Comparison of ENCODE assay signal across 8 cellular contexts in genomic region chr19:19538077-19538764, GRCh38. TPM values are rescaled to one million over a fixed set of nuclear protein-coding genes. Genes with fewer than 3 reads are reported as not detected.
A peak's percentile ranks its signal among the peaks of the same experiment; 100 is the strongest.
DNase-seq lines count a peak whose midpoint lies in the region; ATAC-seq and TF ChIP-seq lines count a peak whose summit lies in the region.

TSS of gene CILP2 (plus strand) at chr19:19538265. CDS start at chr19:19538350, 85 bp downstream.

- H3K27ac Mint-ChIP-seq in activated T-cell treated with anti-CD3 and anti-CD28 coated beads, Interleukin-2, amount 50 U/mL, for 72 hours: no peak within 1 kb of the TSS

- H3K4me1 Mint-ChIP-seq in activated T-cell treated with anti-CD3 and anti-CD28 coated beads, Interleukin-2, amount 50 U/mL, for 72 hours (ENCODE audit: low read depth): peaks cover 25% of the 10 kb centered on the region

- peaks cover 20% of the 10 kb centered on the region for H3K27me3 Mint-ChIP-seq in activated T-cell treated with anti-CD3 and anti-CD28 coated beads, Interleukin-2, amount 50 U/mL, for 72 hours (ENCODE audit: low read depth)

- no CpG with 5 or more reads among the region's 56 CpGs for WGBS in iPS DF 6.9 (ENCODE audit: insufficient coverage, insufficient read length)

- TF ChIP-seq CTCF in AG09309 (IDR thresholded peaks at IDR 0.05; ENCODE audit: control insufficient read depth, insufficient read depth, low read depth, low read length, missing control alignments): no peak
- TF ChIP-seq CTCF in HEK293 (tag by site-specific recombination; IDR thresholded peaks at IDR 0.05): peak; percentile 28; the same call in 1 of the 2 replicates

- peak within 1 kb of the TSS; percentile 67 to 78 for H3K4me3 Mint-ChIP-seq in activated T-cell treated with anti-CD3 and anti-CD28 coated beads, Interleukin-2, amount 50 U/mL, for 72 hours

- H3K36me3 Mint-ChIP-seq in activated T-cell treated with anti-CD3 and anti-CD28 coated beads, Interleukin-2, amount 50 U/mL, for 72 hours (ENCODE audit: insufficient read depth in 2 of 2): peaks cover 0 to 1% of the 10 kb centered on the region in 2 donors

- H3K9me3 Mint-ChIP-seq in activated T-cell treated with anti-CD3 and anti-CD28 coated beads, Interleukin-2, amount 50 U/mL, for 72 hours: no peaks in the 10 kb centered on the region

- POLR2A ChIA-PET in HEK293 (lab: Yijun Ruan, JAX): no interaction called here

- H3K27me3 ChIP-seq in iPS DF 6.9 (ENCODE audit: control insufficient read depth, insufficient read depth, low read length): peaks cover 3% of the 10 kb centered on the region; the same call in 1 of the 2 replicates

- H3K9me3 ChIP-seq in HEK293 (ENCODE audit: control insufficient read depth, insufficient read depth, low read depth, low read length) (no peaks in the 10 kb centered on the region), iPS DF 6.9 (ENCODE audit: control insufficient read depth, insufficient read depth, low read length) (no peaks in the 10 kb centered on the region)

- H3K4me3 ChIP-seq in AG09309 (ENCODE audit: control insufficient read depth, low read depth, low read length) (peak within 1 kb of the TSS; percentile 29), HEK293 (ENCODE audit: low read depth, low read length) (peak within 1 kb of the TSS; percentile 37), iPS DF 6.9 (ENCODE audit: low read length) (peak within 1 kb of the TSS; percentile 36; the same call in 1 of the 2 replicates)

- H3K36me3 ChIP-seq in HEK293 (ENCODE audit: control insufficient read depth in 2 of 2, insufficient read depth in 1 of 2, low read length in 2 of 2): peaks cover 5 to 10% of the 10 kb centered on the region in 2 experiments; a peak in 1 of 3 replicates
- no peaks in the 10 kb centered on the region for H3K36me3 ChIP-seq in iPS DF 6.9 (ENCODE audit: control insufficient read depth, insufficient read depth, low read length)

- no peaks in the 10 kb centered on the region; the same call in 1 of the 2 replicates for H3K4me1 ChIP-seq in HEK293 (ENCODE audit: control insufficient read depth, insufficient read depth, low read length)
- H3K4me1 ChIP-seq in iPS DF 6.9 (ENCODE audit: control insufficient read depth, insufficient read depth, low read length): peaks cover 2% of the 10 kb centered on the region; the same call in 1 of the 2 replicates

- DNase-seq in AG09309 (ENCODE audit: low read depth) (no peak), iPS DF 6.9 (ENCODE audit: low read depth, low spot score) (no peak), NOMO-1 (lab: John Stamatoyannopoulos, UW; ENCODE audit: unreplicated experiment in 2 of 2) (no peak), HuH-7 (ENCODE audit: low spot score) (no peak)
- peak; percentile 41 to 55 for DNase-seq in activated T-cell treated with anti-CD3 and anti-CD28 coated beads, Interleukin-2, amount 50 U/mL, for 72 hours
- DNase-seq in stimulated activated CD4-positive, alpha-beta T cell treated with anti-CD3 and anti-CD28 coated beads, Interleukin-4, amount 100 ng/mL, for 4 hours: peak; percentile 21 to 44

- H3K27ac ChIP-seq in HEK293 (ENCODE audit: extremely low read depth, low read depth, low read length): no peak within 1 kb of the TSS
- H3K27ac ChIP-seq in iPS DF 6.9 (ENCODE audit: low read length): no peak within 1 kb of the TSS

- CTCF ChIA-PET in HEK293 (lab: Yijun Ruan, JAX): interaction anchor here (0.9 kb wide), 1 partner anchor 14 kb away, joined by 5 read pairs; no protein-coding TSS in a partner anchor

- ATAC-seq in activated T-cell treated with anti-CD3 and anti-CD28 coated beads, Interleukin-2, amount 50 U/mL, for 72 hours (replicated peaks in 1 of 2): peak; percentile 5 to 10
- no peak for ATAC-seq in GM21390 (IDR thresholded peaks at IDR 0.05; ENCODE audit: unreplicated experiment)

TF ChIP-seq in HEK293, 187 proteins besides CTCF, POLR2A, EP300 and RAD21:
- TF ChIP-seq GLIS1 (tag by site-specific recombination; IDR thresholded peaks at IDR 0.05) (peak; percentile 79), ZBTB48 (tag by site-specific recombination; IDR thresholded peaks at IDR 0.05) (0 out of 2 replicates have a peak, but pooled peaks have one; percentile 16), ZNF600 (tag by site-specific recombination; IDR thresholded peaks at IDR 0.05) (peak; percentile 89), ZNF677 (tag by site-specific recombination; IDR thresholded peaks at IDR 0.05) (no peak), ZSCAN23 (tag by site-specific recombination; IDR thresholded peaks at IDR 0.05) (no peak), KLF9 (tag by site-specific recombination; IDR thresholded peaks at IDR 0.05; ENCODE audit: low read depth) (peak; percentile 92), SP2 (tag by site-specific recombination; IDR thresholded peaks at IDR 0.05) (peak; percentile 46), ZNF544 (tag by site-specific recombination; IDR thresholded peaks at IDR 0.05) (no peak), KLF1 (tag by site-specific recombination; IDR thresholded peaks at IDR 0.05) (peak; percentile 54), ZNF2 (tag by site-specific recombination; IDR thresholded peaks at IDR 0.05) (no peak), ZBTB26 (tag by site-specific recombination; optimal IDR thresholded peaks at IDR 0.05) (peak; percentile 42), ZBTB20 (tag by site-specific recombination; IDR thresholded peaks at IDR 0.05) (peak; percentile 32), ZNF16 (tag by site-specific recombination; IDR thresholded peaks at IDR 0.05; ENCODE audit: low read depth) (no peak), ZXDB (tag by site-specific recombination; IDR thresholded peaks at IDR 0.05) (peak; percentile 63), ZNF76 (tag by site-specific recombination; IDR thresholded peaks at IDR 0.05; ENCODE audit: borderline replicate concordance, low read depth) (peak; percentile 41; the same call in 1 of the 2 replicates), SCRT1 (tag by site-specific recombination; IDR thresholded peaks at IDR 0.05; ENCODE audit: borderline replicate concordance) (no peak), GLIS2 (tag by site-specific recombination; IDR thresholded peaks at IDR 0.05) (peak; percentile 67), PATZ1 (tag by site-specific recombination; IDR thresholded peaks at IDR 0.05) (peak; percentile 70), KLF8 (tag by site-specific recombination; IDR thresholded peaks at IDR 0.05) (peak; percentile 50; the same call in 1 of the 2 replicates), ZBTB17 (tag by site-specific recombination; IDR thresholded peaks at IDR 0.05) (peak; percentile 18; the same call in 1 of the 2 replicates), SP3 (tag by site-specific recombination; IDR thresholded peaks at IDR 0.05) (peak; percentile 70), ZNF580 (tag by site-specific recombination; IDR thresholded peaks at IDR 0.05) (no peak), ZNF223 (tag by site-specific recombination; IDR thresholded peaks at IDR 0.05) (0 out of 2 replicates have a peak, but pooled peaks have one; percentile 40), ZFHX2 (tag by site-specific recombination; conservative IDR thresholded peaks at IDR 0.05) (peak; percentile 29), PBX3 (CRISPR knock-in tag; IDR thresholded peaks at IDR 0.05) (0 out of 2 replicates have a peak, but pooled peaks have one; percentile 25), KLF16 (tag by site-specific recombination; IDR thresholded peaks at IDR 0.05) (peak; percentile 40; the same call in 1 of the 2 replicates), ZIC2 (tag by site-specific recombination; IDR thresholded peaks at IDR 0.05) (peak; percentile 40), ZNF157 (tag by site-specific recombination; IDR thresholded peaks at IDR 0.05) (no peak)

RNA-seq across cellular contexts. Expression of gene CILP2, which starts in this region (rescaled TPM):
- total RNA-seq in activated T-cell treated with anti-CD3 and anti-CD28 coated beads, Interleukin-2, amount 50 U/mL, for 72 hours: under 1 TPM; 0.44 to 0.86 TPM

Comparison
In these comparisons a context has a peak if more than half of its experiments do, and no peak if none do; other contexts are left out.
1. Peak in DNase-seq and ATAC-seq in activated T-cell treated with anti-CD3 and anti-CD28 coated beads, Interleukin-2, amount 50 U/mL, for 72 hours; RNA of the gene not detected or under 1 TPM.
2. DNase-seq: peak in stimulated activated CD4-positive, alpha-beta T cell treated with anti-CD3 and anti-CD28 coated beads, Interleukin-4, amount 100 ng/mL, for 4 hours (2 of 2); none in AG09309 (single experiment), iPS DF 6.9 (single experiment), NOMO-1 (0 of 2) and HuH-7 (single experiment).
3. Peak in every context shown above with its lines, with median percentiles within 50 percentile points of each other: H3K4me3 ChIP-seq.